ENCODE assay signal across 31 cellular contexts in genomic region chr7:140137078-140137477, GRCh38.
"Had no signal": no experiment of that assay in that cellular context is flagged by ENCODE, and none has a peak within 500 bp of the region (broad histone marks: within the 10 kb centered on the region; RNA-seq: fewer than 3 reads in every experiment).

No MANE protein-coding gene starts in this region.

- H3K4me2 ChIP-seq: neural progenitor cell, smooth muscle cell had no signal

- H3K27me3 Mint-ChIP-seq: progenitor cell of endocrine pancreas; stimulated activated memory B cell treated with anti-CD40 and anti-IgM and Interleukin-4, amounts not matched to agents 10 μg/mL and 1 μg/mL and 100 μg/mL, for 72 hours; stimulated activated naive CD8-positive, alpha-beta T cell treated with anti-CD3 and anti-CD28 coated beads, Interleukin-15, amount 100 ng/mL, for 72 hours; type B pancreatic cell had no signal

- H3K4me1 Mint-ChIP-seq: nephron, neural progenitor cell had no signal

- H3K27ac Mint-ChIP-seq: natural killer cell; nephron; neural progenitor cell; progenitor cell of endocrine pancreas; stimulated activated memory B cell treated with anti-CD40 and anti-IgM and Interleukin-4, amounts not matched to agents 10 μg/mL and 1 μg/mL and 100 μg/mL, for 72 hours; stimulated activated naive CD8-positive, alpha-beta T cell treated with anti-CD3 and anti-CD28 coated beads, Interleukin-15, amount 100 ng/mL, for 72 hours; type B pancreatic cell had no signal

- H3K9me3 Mint-ChIP-seq: natural killer cell; nephron; neural progenitor cell; stimulated activated memory B cell treated with anti-CD40 and anti-IgM and Interleukin-4, amounts not matched to agents 10 μg/mL and 1 μg/mL and 100 μg/mL, for 72 hours; stimulated activated naive CD8-positive, alpha-beta T cell treated with anti-CD3 and anti-CD28 coated beads, Interleukin-15, amount 100 ng/mL, for 72 hours; type B pancreatic cell had no signal

- H3K4me1 ChIP-seq: neural progenitor cell, parathyroid adenoma, suprapubic skin, tibial artery, upper lobe of right lung, uterus had no signal

- H2AFZ ChIP-seq: neural progenitor cell, parathyroid adenoma had no signal

- H3K79me2 ChIP-seq: parathyroid adenoma had no signal

- H3K36me3 ChIP-seq: neural progenitor cell, ovary, uterus had no signal

- H3K4me3 ChIP-seq: neural progenitor cell, ovary, psoas muscle, skin epidermis, smooth muscle cell, spleen, suprapubic skin, testis, tibial artery, transverse colon, upper lobe of right lung, uterus had no signal

- ATAC-seq: natural killer cell; psoas muscle; right cardiac atrium; sciatic nerve; stimulated activated memory B cell treated with anti-CD40 and anti-IgM and Interleukin-4, amounts not matched to agents 10 μg/mL and 1 μg/mL and 100 μg/mL, for 72 hours; stimulated activated naive CD8-positive, alpha-beta T cell treated with anti-CD3 and anti-CD28 coated beads, Interleukin-15, amount 100 ng/mL, for 72 hours; stimulated activated naive CD8-positive, alpha-beta T cell treated with anti-CD3 and anti-CD28 coated beads, Interleukin-15, Interleukin-2, amounts not matched to agents 100 U/mL and 50 U/mL, for 24 hours; upper lobe of right lung had no signal

- H3K9me3 ChIP-seq: ovary, psoas muscle, spleen, suprapubic skin, testis, tibial artery, transverse colon, upper lobe of right lung, uterus had no signal

- H3K36me3 Mint-ChIP-seq: natural killer cell had no signal

- H3K27me3 ChIP-seq: neural progenitor cell, ovary, spleen, suprapubic skin, testis, tibial artery, transverse colon, upper lobe of right lung, uterus had no signal

- DNase-seq: natural killer cell; occipital lobe; ovary; posterior cingulate gyrus; psoas muscle; right cardiac atrium; spleen; stimulated activated CD4-positive, alpha-beta T cell treated with anti-CD3 and anti-CD28 coated beads, Interleukin-12 subunit alpha, Interleukin-12 subunit beta, amount 100 ng/mL, for 4 hours; stimulated activated CD4-positive, alpha-beta T cell treated with anti-CD3 and anti-CD28 coated beads, Interleukin-1b, Interleukin-23, amount 100 ng/mL, for 48 hours; stimulated activated CD4-positive, alpha-beta T cell treated with anti-CD3 and anti-CD28 coated beads, Interleukin-4, amount 100 ng/mL, for 1 hour; stimulated activated CD4-positive, alpha-beta T cell treated with anti-CD3 and anti-CD28 coated beads, Interleukin-4, amount 100 ng/mL, for 4 hours; stimulated activated CD8-positive, alpha-beta memory T cell treated with anti-CD3 and anti-CD28 coated beads, Interleukin-4, amount 100 ng/mL, for 48 hours; stimulated activated naive CD4-positive, alpha-beta T cell; stimulated activated naive CD8-positive, alpha-beta T cell treated with anti-CD3 and anti-CD28 coated beads, Interleukin-15, amount 100 ng/mL, for 72 hours; stimulated activated naive CD8-positive, alpha-beta T cell treated with anti-CD3 and anti-CD28 coated beads, Interleukin-15, Interleukin-2, amounts not matched to agents 100 U/mL and 50 U/mL, for 24 hours; substantia nigra; testis; tibial artery; transverse colon; upper lobe of right lung; uterus had no signal

- H3K4me3 Mint-ChIP-seq: natural killer cell; nephron; neural progenitor cell; stimulated activated memory B cell treated with anti-CD40 and anti-IgM and Interleukin-4, amounts not matched to agents 10 μg/mL and 1 μg/mL and 100 μg/mL, for 72 hours; stimulated activated naive CD8-positive, alpha-beta T cell treated with anti-CD3 and anti-CD28 coated beads, Interleukin-15, amount 100 ng/mL, for 72 hours; type B pancreatic cell had no signal

- H3K27ac ChIP-seq: neural progenitor cell, ovary, parathyroid adenoma, psoas muscle, skin epidermis, spleen, suprapubic skin, testis, tibial artery, transverse colon, upper lobe of right lung, uterus had no signal

- H3K9ac ChIP-seq: neural progenitor cell, parathyroid adenoma had no signal
